Comparison of ENCODE assay signal across 21 cellular contexts in genomic region chr7:108190891-108191290, GRCh38.
"Had no signal": no experiment of that assay in that cellular context is flagged by ENCODE, and none has a peak within 500 bp of the region (broad histone marks: within the 10 kb centered on the region; RNA-seq: fewer than 3 reads in every experiment).

No MANE protein-coding gene starts in this region.

- H3K9me3 Mint-ChIP-seq: dendritic cell treated with granulocyte-macrophage colony-stimulating factor and Interleukin-4, amounts not matched to agents 40 ng/mL and 50 ng/mL, for 4 days; natural killer cell treated with Interleukin-12 subunit alpha and Interleukin-12 subunit beta and Interleukin-15 and Interleukin-18, amount 100 ng/mL, for 72 hours had no signal

- H3K27me3 ChIP-seq: gastroesophageal sphincter, upper lobe of left lung had no signal

- DNase-seq: activated CD4-positive, alpha-beta T cell treated with anti-CD3 and anti-CD28 coated beads for 1 hour; activated CD4-positive, alpha-beta T cell treated with anti-CD3 and anti-CD28 coated beads, Interleukin-2, amount 50 U/mL, for 4 hours; activated gamma-delta T cell; aorta; caudate nucleus; effector CD4-positive, alpha-beta T cell; erythroblast; head of caudate nucleus; hypothalamus; left cardiac atrium; stimulated activated CD4-positive, alpha-beta T cell treated with anti-CD3 and anti-CD28 coated beads, Interleukin-4, amount 100 ng/mL, for 4 hours; stimulated activated naive CD8-positive, alpha-beta T cell treated with anti-CD3 and anti-CD28 coated beads, Interleukin-15, Interleukin-2, amounts not matched to agents 100 U/mL and 50 U/mL, for 24 hours; upper lobe of left lung; WERI-Rb-1 had no signal

- H3K4me1 Mint-ChIP-seq: brain had no signal

- H3K27me3 Mint-ChIP-seq: brain; dendritic cell treated with granulocyte-macrophage colony-stimulating factor and Interleukin-4, amounts not matched to agents 40 ng/mL and 50 ng/mL, for 4 days had no signal

- ATAC-seq: gastroesophageal sphincter; left cardiac atrium; natural killer cell treated with Interleukin-12 subunit alpha and Interleukin-12 subunit beta and Interleukin-15 and Interleukin-18, amount 100 ng/mL, for 72 hours; stimulated activated naive CD8-positive, alpha-beta T cell treated with anti-CD3 and anti-CD28 coated beads, Interleukin-15, Interleukin-2, amounts not matched to agents 100 U/mL and 50 U/mL, for 24 hours had no signal

- H3K9me3 ChIP-seq: gastroesophageal sphincter, prostate gland, upper lobe of left lung had no signal

- H3K36me3 Mint-ChIP-seq: memory B cell; natural killer cell treated with Interleukin-12 subunit alpha and Interleukin-12 subunit beta and Interleukin-15 and Interleukin-18, amount 100 ng/mL, for 72 hours had no signal

- H3K36me3 ChIP-seq: gastroesophageal sphincter, prostate gland, upper lobe of left lung, WERI-Rb-1 had no signal

- H3K4me3 Mint-ChIP-seq: activated naive CD4-positive, alpha-beta T cell treated with anti-CD3 and anti-CD28 coated beads, Interleukin-2, amount 50 U/mL, for 24 hours; brain; dendritic cell treated with granulocyte-macrophage colony-stimulating factor and Interleukin-4, amounts not matched to agents 40 ng/mL and 50 ng/mL, for 4 days; memory B cell; natural killer cell treated with Interleukin-12 subunit alpha and Interleukin-12 subunit beta and Interleukin-15 and Interleukin-18, amount 100 ng/mL, for 72 hours had no signal

- H3K27ac ChIP-seq: gastroesophageal sphincter, prostate gland, upper lobe of left lung, WERI-Rb-1 had no signal

- H3K4me3 ChIP-seq: gastroesophageal sphincter, prostate gland, upper lobe of left lung had no signal

- H3K4me1 ChIP-seq: gastroesophageal sphincter, prostate gland, upper lobe of left lung had no signal

- H3K27ac Mint-ChIP-seq: activated naive CD4-positive, alpha-beta T cell treated with anti-CD3 and anti-CD28 coated beads, Interleukin-2, amount 50 U/mL, for 24 hours; brain; dendritic cell treated with granulocyte-macrophage colony-stimulating factor and Interleukin-4, amounts not matched to agents 40 ng/mL and 50 ng/mL, for 4 days; memory B cell; natural killer cell treated with Interleukin-12 subunit alpha and Interleukin-12 subunit beta and Interleukin-15 and Interleukin-18, amount 100 ng/mL, for 72 hours had no signal
